9 cellular contexts compared by ENCODE assay signal in the genomic region with DNA sequence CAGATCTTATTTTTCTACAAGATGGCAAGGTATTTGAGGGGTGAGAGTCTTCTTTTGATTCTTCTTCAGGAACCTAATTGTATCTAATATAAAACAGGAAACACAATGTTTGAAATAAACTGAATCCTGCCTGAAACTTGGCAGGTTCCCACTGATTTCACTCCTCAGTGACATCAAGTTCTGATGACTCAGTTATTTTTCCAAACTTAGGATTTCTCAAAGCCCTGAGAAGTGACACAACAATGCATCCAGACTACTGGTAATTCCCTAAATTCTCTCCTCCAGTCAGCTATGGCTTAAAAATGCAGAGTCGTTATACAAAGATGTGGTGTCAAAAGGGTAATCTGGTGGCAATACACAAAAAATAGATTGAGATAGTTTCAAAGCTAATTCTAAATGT.
DNase-seq lines count a peak whose midpoint lies in the region; ATAC-seq and TF ChIP-seq lines count a peak whose summit lies in the region.
"Had no signal": no experiment of that assay in that cellular context is flagged by ENCODE, and none has a peak within 500 bp of the region (broad histone marks: within the 10 kb centered on the region; RNA-seq: fewer than 3 reads in every experiment).

No MANE protein-coding gene starts in this region.

- intact Hi-C loops in mammary epithelial cell (cut with micrococcal nuclease), result loop anchor here (2.0 kb wide), 1 partner anchor 56 kb away; no protein-coding TSS in a partner anchor

- H3K4me2 ChIP-seq in mammary epithelial cell (ENCODE audit: insufficient read depth, low read depth, low read length), result no peak overlapping the region

- no peak overlapping the region for H3K9ac ChIP-seq in mammary epithelial cell (ENCODE audit: insufficient read depth, low read length)

- H3K36me3 ChIP-seq in mammary epithelial cell (ENCODE audit: insufficient read depth, low read length) (no peaks in the 10 kb centered on the region), suprapubic skin (no peaks in the 10 kb centered on the region), Peyer's patch (no peaks in the 10 kb centered on the region)

- DNase-seq in HT1080 (ENCODE audit: low read depth) (peak; percentile 10), mammary epithelial cell (peak; percentile 74), hepatic stellate cell (ENCODE audit: low spot score) (peak; percentile 68), suprapubic skin (ENCODE audit: low spot score in 2 of 2) (no peak), middle frontal gyrus (ENCODE audit: extremely low spot score, low spot score) (no peak), Peyer's patch (no peak)
- DNase-seq: activated T-cell treated with anti-CD3 and anti-CD28 coated beads, Interleukin-2, amount 50 U/mL, for 4 hours; NCI-H510A had no signal

- H3K4me1 ChIP-seq in mammary epithelial cell (ENCODE audit: insufficient read depth, low read length) (peaks cover 26% of the 10 kb centered on the region), suprapubic skin (peaks cover 34% of the 10 kb centered on the region), Peyer's patch (no peaks in the 10 kb centered on the region)

- TF ChIP-seq EP300 in suprapubic skin (IDR thresholded peaks at IDR 0.05), result no peak

- no peaks in the 10 kb centered on the region for H3K9me3 ChIP-seq in mammary epithelial cell (replicated peaks; ENCODE audit: insufficient read depth, low read length)
- no peaks in the 10 kb centered on the region for H3K9me3 ChIP-seq in suprapubic skin
- H3K9me3 ChIP-seq in Peyer's patch, result no peaks in the 10 kb centered on the region

- H3K27ac ChIP-seq in mammary epithelial cell (ENCODE audit: insufficient read depth, low read depth, low read length), result no peak overlapping the region
- peak overlapping the region; percentile 78 for H3K27ac ChIP-seq in suprapubic skin
- no peak overlapping the region for H3K27ac ChIP-seq in Peyer's patch

- H2AFZ ChIP-seq in mammary epithelial cell (ENCODE audit: low read depth, low read length), result no peak overlapping the region

- H4K20me1 ChIP-seq in mammary epithelial cell (ENCODE audit: insufficient read depth, low read length), result no peaks in the 10 kb centered on the region

- TF ChIP-seq POLR2A in suprapubic skin (IDR thresholded peaks at IDR 0.05) (no peak), Peyer's patch (IDR thresholded peaks at IDR 0.05) (no peak)

- WGBS in mammary epithelial cell (ENCODE audit: low coverage, missing lambda C conversion rate), result 7% methylated on average over 1 of the region's 1 CpG
- 45% methylated on average over 1 of the region's 1 CpG for WGBS in suprapubic skin

- H3K4me3 ChIP-seq in mammary epithelial cell (replicated peaks in 1 of 3; ENCODE audit: insufficient read depth in 1 of 3, low read depth in 2 of 3, low read length in 3 of 3), result no peak overlapping the region
- H3K4me3 ChIP-seq in suprapubic skin, result no peak overlapping the region
- H3K4me3 ChIP-seq in Peyer's patch, result no peak overlapping the region

- H3K79me2 ChIP-seq in mammary epithelial cell (ENCODE audit: insufficient read depth, low read length), result peaks cover 4% of the 10 kb centered on the region

- CTCF ChIA-PET in mammary epithelial cell (lab: Charles Lee; ENCODE audit: low non-redundant PET), result interaction anchor here (0.6 kb wide), 1 partner anchor 127 kb away, joined by 5 read pairs; no protein-coding TSS in a partner anchor

- TF ChIP-seq CTCF in mammary epithelial cell (conservative IDR thresholded peaks at IDR 0.05 in 1 of 2, IDR thresholded peaks at IDR 0.05 in 1 of 2; ENCODE audit: extremely low read depth in 1 of 2, insufficient read depth in 1 of 2, low read depth in 1 of 2, low read length in 2 of 2), result no peak
- TF ChIP-seq CTCF in suprapubic skin (IDR thresholded peaks at IDR 0.05), result no peak
- TF ChIP-seq CTCF in Peyer's patch (IDR thresholded peaks at IDR 0.05), result no peak

- no TSS peak for BruUV-seq in mammary epithelial cell (replicated peaks; lab: Mats Ljungman, UMichigan)

- H3K27me3 ChIP-seq in mammary epithelial cell (ENCODE audit: insufficient read depth, low read length) (no peaks in the 10 kb centered on the region), suprapubic skin (no peaks in the 10 kb centered on the region), Peyer's patch (no peaks in the 10 kb centered on the region)

- dilution Hi-C loops in mammary epithelial cell (cut with HindIII; ENCODE audit: low sequenced_read_pairs), result no loop called here

- in situ Hi-C loops in mammary epithelial cell (cut with MboI; ENCODE audit: low sequenced_read_pairs in 2 of 2), result loop anchor here in 1 of 2 donors (10.0 kb wide), 1 partner anchor 118 kb away; no protein-coding TSS in a partner anchor

- no peak for ATAC-seq in GM19397 (IDR thresholded peaks at IDR 0.05; ENCODE audit: unreplicated experiment)
- ATAC-seq: activated T-cell treated with anti-CD3 and anti-CD28 coated beads, Interleukin-2, amount 50 U/mL, for 4 hours had no signal

Comparison
In these comparisons a context has a peak if more than half of its experiments do, and no peak if none do; other contexts are left out.
1. DNase-seq: peak in HT1080 (single experiment), mammary epithelial cell (single experiment) and hepatic stellate cell (single experiment); none in suprapubic skin (0 of 2), middle frontal gyrus (single experiment) and Peyer's patch (0 of 3).